Comparison of ENCODE assay signal across 2 cellular contexts in the genomic region with DNA sequence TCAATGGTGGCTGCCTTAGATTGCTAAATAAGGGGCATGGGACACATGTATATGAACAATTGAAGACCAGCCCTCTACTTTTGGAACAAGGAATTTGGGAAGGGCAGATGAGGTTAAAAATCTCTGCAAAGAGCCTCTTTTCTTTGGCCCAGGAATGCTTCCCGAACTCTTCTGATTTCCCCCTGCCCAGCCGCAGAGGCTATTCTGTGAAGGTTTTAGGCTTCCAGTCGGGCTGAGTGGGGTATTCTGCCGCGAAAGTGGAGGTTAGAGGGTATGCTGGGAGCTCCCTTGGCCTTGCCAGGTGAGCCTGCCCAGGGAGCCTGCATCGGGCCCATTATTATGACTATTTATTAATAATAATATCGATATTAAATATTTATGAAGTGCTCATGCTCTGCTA.
TF ChIP-seq lines count a peak whose summit lies in the region.

No MANE protein-coding gene starts in this region.

TF ChIP-seq in SK-N-SH, 30 proteins besides CTCF, POLR2A, EP300 and RAD21 (continued from another document):
- TF ChIP-seq REST (IDR thresholded peaks at IDR 0.05; ENCODE audit: low read depth, low read length) (no peak), IRF3 (IDR thresholded peaks at IDR 0.05; ENCODE audit: low read depth, low read length) (no peak), EZH2phosphoT487 (IDR thresholded peaks at IDR 0.05; ENCODE audit: borderline replicate concordance, low read depth) (no peak), FOSL2 (IDR thresholded peaks at IDR 0.05; ENCODE audit: borderline replicate concordance, low read depth) (no peak), TCF12 (IDR thresholded peaks at IDR 0.05) (no peak), MAX (IDR thresholded peaks at IDR 0.05; ENCODE audit: low read depth) (no peak), TAF1 (IDR thresholded peaks at IDR 0.05; ENCODE audit: borderline replicate concordance, low read depth, low read length) (no peak), USF2 (IDR thresholded peaks at IDR 0.05; ENCODE audit: borderline replicate concordance, low read depth, low read length) (no peak)
- TF ChIP-seq, protein P1, sequence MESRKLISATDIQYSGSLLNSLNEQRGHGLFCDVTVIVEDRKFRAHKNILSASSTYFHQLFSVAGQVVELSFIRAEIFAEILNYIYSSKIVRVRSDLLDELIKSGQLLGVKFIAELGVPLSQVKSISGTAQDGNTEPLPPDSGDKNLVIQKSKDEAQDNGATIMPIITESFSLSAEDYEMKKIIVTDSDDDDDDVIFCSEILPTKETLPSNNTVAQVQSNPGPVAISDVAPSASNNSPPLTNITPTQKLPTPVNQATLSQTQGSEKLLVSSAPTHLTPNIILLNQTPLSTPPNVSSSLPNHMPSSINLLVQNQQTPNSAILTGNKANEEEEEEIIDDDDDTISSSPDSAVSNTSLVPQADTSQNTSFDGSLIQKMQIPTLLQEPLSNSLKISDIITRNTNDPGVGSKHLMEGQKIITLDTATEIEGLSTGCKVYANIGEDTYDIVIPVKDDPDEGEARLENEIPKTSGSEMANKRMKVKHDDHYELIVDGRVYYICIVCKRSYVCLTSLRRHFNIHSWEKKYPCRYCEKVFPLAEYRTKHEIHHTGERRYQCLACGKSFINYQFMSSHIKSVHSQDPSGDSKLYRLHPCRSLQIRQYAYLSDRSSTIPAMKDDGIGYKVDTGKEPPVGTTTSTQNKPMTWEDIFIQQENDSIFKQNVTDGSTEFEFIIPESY (IDR thresholded peaks at IDR 0.05; ENCODE audit: borderline replicate concordance, low read depth), result no peak
- TF ChIP-seq, protein P2, sequence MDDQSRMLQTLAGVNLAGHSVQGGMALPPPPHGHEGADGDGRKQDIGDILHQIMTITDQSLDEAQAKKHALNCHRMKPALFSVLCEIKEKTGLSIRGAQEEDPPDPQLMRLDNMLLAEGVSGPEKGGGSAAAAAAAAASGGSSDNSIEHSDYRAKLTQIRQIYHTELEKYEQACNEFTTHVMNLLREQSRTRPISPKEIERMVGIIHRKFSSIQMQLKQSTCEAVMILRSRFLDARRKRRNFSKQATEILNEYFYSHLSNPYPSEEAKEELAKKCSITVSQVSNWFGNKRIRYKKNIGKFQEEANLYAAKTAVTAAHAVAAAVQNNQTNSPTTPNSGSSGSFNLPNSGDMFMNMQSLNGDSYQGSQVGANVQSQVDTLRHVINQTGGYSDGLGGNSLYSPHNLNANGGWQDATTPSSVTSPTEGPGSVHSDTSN (IDR thresholded peaks at IDR 0.05), result no peak

TF ChIP-seq in SK-N-SH treated with all-trans-retinoic acid at 6 μM for 48 hours, 23 proteins besides CTCF, POLR2A, EP300 and RAD21 (continued from another document):
- TF ChIP-seq, protein P3, sequence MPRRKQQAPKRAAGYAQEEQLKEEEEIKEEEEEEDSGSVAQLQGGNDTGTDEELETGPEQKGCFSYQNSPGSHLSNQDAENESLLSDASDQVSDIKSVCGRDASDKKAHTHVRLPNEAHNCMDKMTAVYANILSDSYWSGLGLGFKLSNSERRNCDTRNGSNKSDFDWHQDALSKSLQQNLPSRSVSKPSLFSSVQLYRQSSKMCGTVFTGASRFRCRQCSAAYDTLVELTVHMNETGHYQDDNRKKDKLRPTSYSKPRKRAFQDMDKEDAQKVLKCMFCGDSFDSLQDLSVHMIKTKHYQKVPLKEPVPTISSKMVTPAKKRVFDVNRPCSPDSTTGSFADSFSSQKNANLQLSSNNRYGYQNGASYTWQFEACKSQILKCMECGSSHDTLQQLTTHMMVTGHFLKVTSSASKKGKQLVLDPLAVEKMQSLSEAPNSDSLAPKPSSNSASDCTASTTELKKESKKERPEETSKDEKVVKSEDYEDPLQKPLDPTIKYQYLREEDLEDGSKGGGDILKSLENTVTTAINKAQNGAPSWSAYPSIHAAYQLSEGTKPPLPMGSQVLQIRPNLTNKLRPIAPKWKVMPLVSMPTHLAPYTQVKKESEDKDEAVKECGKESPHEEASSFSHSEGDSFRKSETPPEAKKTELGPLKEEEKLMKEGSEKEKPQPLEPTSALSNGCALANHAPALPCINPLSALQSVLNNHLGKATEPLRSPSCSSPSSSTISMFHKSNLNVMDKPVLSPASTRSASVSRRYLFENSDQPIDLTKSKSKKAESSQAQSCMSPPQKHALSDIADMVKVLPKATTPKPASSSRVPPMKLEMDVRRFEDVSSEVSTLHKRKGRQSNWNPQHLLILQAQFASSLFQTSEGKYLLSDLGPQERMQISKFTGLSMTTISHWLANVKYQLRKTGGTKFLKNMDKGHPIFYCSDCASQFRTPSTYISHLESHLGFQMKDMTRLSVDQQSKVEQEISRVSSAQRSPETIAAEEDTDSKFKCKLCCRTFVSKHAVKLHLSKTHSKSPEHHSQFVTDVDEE (CRISPR knock-in tag; IDR thresholded peaks at IDR 0.05), result no peak
- TF ChIP-seq, protein P4, sequence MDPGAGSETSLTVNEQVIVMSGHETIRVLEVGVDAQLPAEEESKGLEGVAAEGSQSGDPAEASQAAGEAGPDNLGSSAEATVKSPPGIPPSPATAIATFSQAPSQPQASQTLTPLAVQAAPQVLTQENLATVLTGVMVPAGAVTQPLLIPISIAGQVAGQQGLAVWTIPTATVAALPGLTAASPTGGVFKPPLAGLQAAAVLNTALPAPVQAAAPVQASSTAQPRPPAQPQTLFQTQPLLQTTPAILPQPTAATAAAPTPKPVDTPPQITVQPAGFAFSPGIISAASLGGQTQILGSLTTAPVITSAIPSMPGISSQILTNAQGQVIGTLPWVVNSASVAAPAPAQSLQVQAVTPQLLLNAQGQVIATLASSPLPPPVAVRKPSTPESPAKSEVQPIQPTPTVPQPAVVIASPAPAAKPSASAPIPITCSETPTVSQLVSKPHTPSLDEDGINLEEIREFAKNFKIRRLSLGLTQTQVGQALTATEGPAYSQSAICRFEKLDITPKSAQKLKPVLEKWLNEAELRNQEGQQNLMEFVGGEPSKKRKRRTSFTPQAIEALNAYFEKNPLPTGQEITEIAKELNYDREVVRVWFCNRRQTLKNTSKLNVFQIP (CRISPR knock-in tag; IDR thresholded peaks at IDR 0.05; ENCODE audit: borderline replicate concordance, low read depth), result no peak
